Comparison of ENCODE assay signal across 10 cellular contexts in genomic region chr10:11209810-11210141, GRCh38.
DNase-seq lines count a peak whose midpoint lies in the region; ATAC-seq and TF ChIP-seq lines count a peak whose summit lies in the region.
"Had no signal": no experiment of that assay in that cellular context is flagged by ENCODE, and none has a peak within 500 bp of the region (broad histone marks: within the 10 kb centered on the region; RNA-seq: fewer than 3 reads in every experiment).

No MANE protein-coding gene starts in this region.

- peaks cover 92% of the 10 kb centered on the region for H3K36me3 Mint-ChIP-seq in activated CD4-positive, alpha-beta T cell treated with anti-CD3 and anti-CD28 coated beads, Interleukin-2, amount 10 ng/mL, durations not matched to agents 7 days and 5 days (ENCODE audit: low read depth)
- no peaks in the 10 kb centered on the region for H3K36me3 Mint-ChIP-seq in activated T-helper 17 cell treated with anti-CD3 and anti-CD28 coated beads, Interleukin-2, amount 50 U/mL, for 72 hours (ENCODE audit: low read depth)

- H3K4me3 ChIP-seq in spleen: peak overlapping the region in 1 of 8 donors; percentile 8
- H3K4me3 ChIP-seq in Peyer's patch: peak overlapping the region in 2 of 4 donors; percentile 0 to 2

- no peak for TF ChIP-seq POLR2A in spleen (IDR thresholded peaks at IDR 0.05)
- no peak for TF ChIP-seq POLR2A in Peyer's patch (IDR thresholded peaks at IDR 0.05)

- ATAC-seq in HG02884 (IDR thresholded peaks at IDR 0.05; ENCODE audit: unreplicated experiment): peak; percentile 36
- ATAC-seq in activated T-helper 17 cell treated with anti-CD3 and anti-CD28 coated beads, Interleukin-2, amount 50 U/mL, for 72 hours (replicated peaks): no peak

- WGBS in spleen, 5 donors: 22 to 33% (median 29%) methylated on average over 4 of the region's 4 CpGs

- H3K27ac ChIP-seq in spleen: peak overlapping the region in 7 of 8 donors; percentile 8 to 64 (median 53)
- peak overlapping the region in 1 of 4 donors; percentile 40 for H3K27ac ChIP-seq in Peyer's patch
- H3K27ac ChIP-seq: epithelial cell of prostate had no signal

- CTCF ChIA-PET in activated CD4-positive, alpha-beta T cell treated with anti-CD3 and anti-CD28 coated beads, Interleukin-2, amount 10 ng/mL, durations not matched to agents 7 days and 5 days (lab: Charles Lee): interaction anchor here (0.7 to 1.6 kb wide), 4 partner anchors 8 to 44 kb away, joined by 3 to 6 read pairs (median 4); no protein-coding TSS in a partner anchor

- intact Hi-C loops in spleen (cut with DNase I; ENCODE audit: low total_unique reads): no loop called here

- H3K9me3 ChIP-seq in spleen (no peaks in the 10 kb centered on the region), Peyer's patch (no peaks in the 10 kb centered on the region)

- POLR2A ChIA-PET in activated CD4-positive, alpha-beta T cell treated with anti-CD3 and anti-CD28 coated beads, Interleukin-2, amount 10 ng/mL, durations not matched to agents 7 days and 5 days (lab: Charles Lee): no interaction called here

- TF ChIP-seq CTCF in spleen (IDR thresholded peaks at IDR 0.05 in 8 of 11, conservative IDR thresholded peaks at IDR 0.05 in 3 of 11) (no peak), Peyer's patch (IDR thresholded peaks at IDR 0.05) (no peak)

- peak overlapping the region; percentile 72 for H3K27ac Mint-ChIP-seq in activated CD4-positive, alpha-beta T cell treated with anti-CD3 and anti-CD28 coated beads, Interleukin-2, amount 10 ng/mL, durations not matched to agents 7 days and 5 days
- H3K27ac Mint-ChIP-seq in activated T-helper 17 cell treated with anti-CD3 and anti-CD28 coated beads, Interleukin-2, amount 50 U/mL, for 72 hours: peak overlapping the region; percentile 96

- H3K27me3 ChIP-seq in spleen (replicated peaks in 1 of 7) (no peaks in the 10 kb centered on the region), Peyer's patch (no peaks in the 10 kb centered on the region)

- no peaks in the 10 kb centered on the region for H3K9me3 Mint-ChIP-seq in activated CD4-positive, alpha-beta T cell treated with anti-CD3 and anti-CD28 coated beads, Interleukin-2, amount 10 ng/mL, durations not matched to agents 7 days and 5 days
- H3K9me3 Mint-ChIP-seq in activated T-helper 17 cell treated with anti-CD3 and anti-CD28 coated beads, Interleukin-2, amount 50 U/mL, for 72 hours: no peaks in the 10 kb centered on the region

- H3K36me3 ChIP-seq in spleen (peaks cover 0 to 68% (median 8%) of the 10 kb centered on the region in 6 donors), Peyer's patch (no peaks in the 10 kb centered on the region)

- no peak for DNase-seq in activated CD4-positive, alpha-beta T cell treated with anti-CD3 and anti-CD28 coated beads, Interleukin-2, amount 10 ng/mL, durations not matched to agents 7 days and 5 days
- no peak for DNase-seq in activated CD4-positive, alpha-beta T cell treated with anti-CD3 and anti-CD28 coated beads, Interleukin-2, amount 50 U/mL, for 48 hours
- DNase-seq in spleen (no peak), Peyer's patch (no peak), 8988T (no peak), DMS79 treated with DMSO at 0.1 percent for 48 hours (lab: John Stamatoyannopoulos, UW) (no peak)
- DNase-seq: occipital lobe had no signal

- H3K4me1 ChIP-seq in spleen (peaks cover 38 to 100% (median 96%) of the 10 kb centered on the region in 6 donors), Peyer's patch (peaks cover 0 to 21% (median 3%) of the 10 kb centered on the region in 4 donors)

- peaks cover 88% of the 10 kb centered on the region for H3K4me1 Mint-ChIP-seq in activated CD4-positive, alpha-beta T cell treated with anti-CD3 and anti-CD28 coated beads, Interleukin-2, amount 10 ng/mL, durations not matched to agents 7 days and 5 days
- peaks cover 85% of the 10 kb centered on the region for H3K4me1 Mint-ChIP-seq in activated T-helper 17 cell treated with anti-CD3 and anti-CD28 coated beads, Interleukin-2, amount 50 U/mL, for 72 hours

- peak overlapping the region; percentile 53 for H3K4me3 Mint-ChIP-seq in activated CD4-positive, alpha-beta T cell treated with anti-CD3 and anti-CD28 coated beads, Interleukin-2, amount 10 ng/mL, durations not matched to agents 7 days and 5 days
- peak overlapping the region; percentile 89 for H3K4me3 Mint-ChIP-seq in activated T-helper 17 cell treated with anti-CD3 and anti-CD28 coated beads, Interleukin-2, amount 50 U/mL, for 72 hours

- H3K27me3 Mint-ChIP-seq in activated CD4-positive, alpha-beta T cell treated with anti-CD3 and anti-CD28 coated beads, Interleukin-2, amount 10 ng/mL, durations not matched to agents 7 days and 5 days: no peaks in the 10 kb centered on the region
- H3K27me3 Mint-ChIP-seq in activated T-helper 17 cell treated with anti-CD3 and anti-CD28 coated beads, Interleukin-2, amount 50 U/mL, for 72 hours: no peaks in the 10 kb centered on the region
